In genomic region chr2:20509301-20509765, GRCh38 we compare ENCODE assay signal across 1 cellular context.
TF ChIP-seq lines count a peak whose summit lies in the region.

No MANE protein-coding gene starts in this region.

TF ChIP-seq in IMR-90, 13 proteins besides CTCF, POLR2A, EP300 and RAD21:
- TF ChIP-seq NFE2L2 (IDR thresholded peaks at IDR 0.05; ENCODE audit: low read depth, low read length) = no peak
- TF ChIP-seq USF2 (IDR thresholded peaks at IDR 0.05; ENCODE audit: low read depth, low read length) = no peak
- no peak for TF ChIP-seq SMC3 (IDR thresholded peaks at IDR 0.05; ENCODE audit: low read depth, low read length)
- TF ChIP-seq RFX5 (IDR thresholded peaks at IDR 0.05; ENCODE audit: low read depth, low read length) = no peak
- no peak for TF ChIP-seq CHD1 (IDR thresholded peaks at IDR 0.05; ENCODE audit: low read depth, low read length)
- no peak for TF ChIP-seq BHLHE40 (IDR thresholded peaks at IDR 0.05; ENCODE audit: low read depth, low read length)
- TF ChIP-seq RCOR1 (IDR thresholded peaks at IDR 0.05; ENCODE audit: insufficient replicate concordance, low read length) = no peak
